ENCODE assay signal across 26 cellular contexts in the genomic region with DNA sequence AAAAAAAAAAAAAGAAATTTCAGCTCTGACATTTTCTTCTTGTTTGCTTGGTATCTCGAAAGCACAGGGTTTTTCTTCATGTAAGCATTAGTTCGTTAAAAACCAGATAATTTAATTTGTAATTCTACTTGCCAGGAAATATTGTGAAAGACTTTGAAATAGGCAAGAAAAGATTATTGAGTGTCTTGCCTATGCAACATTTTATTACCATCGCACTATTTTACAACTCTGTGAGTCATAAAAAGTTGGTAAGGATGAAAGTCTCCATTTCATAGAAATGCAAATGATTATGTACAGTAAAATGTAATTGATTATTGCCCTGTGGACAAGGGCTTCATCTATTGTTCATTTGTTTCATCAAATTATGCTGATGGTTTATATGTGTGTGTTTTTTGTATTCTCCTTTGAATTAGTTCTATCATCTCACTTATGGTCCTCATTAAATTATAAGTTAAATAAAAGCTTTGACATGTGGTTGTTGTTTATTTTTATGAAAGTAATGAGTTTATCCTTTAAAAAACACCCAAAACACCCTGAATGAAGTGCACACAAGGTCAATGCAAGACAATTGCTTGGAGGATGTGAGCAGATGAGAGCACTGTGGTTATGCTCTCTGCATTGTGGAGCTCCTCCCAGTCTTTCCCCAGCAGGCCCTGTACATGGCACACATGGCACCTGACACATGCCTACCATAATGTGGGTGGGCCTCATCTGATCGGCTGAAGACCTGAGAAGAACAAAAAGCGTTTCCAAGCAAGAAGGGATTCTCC.
DNase-seq lines count a peak whose midpoint lies in the region; ATAC-seq, FAIRE-seq and TF ChIP-seq lines count a peak whose summit lies in the region.
"Had no signal": no experiment of that assay in that cellular context is flagged by ENCODE, and none has a peak within 500 bp of the region (broad histone marks: within the 10 kb centered on the region; RNA-seq: fewer than 3 reads in every experiment).

No MANE protein-coding gene starts in this region.

- H3K4me2 ChIP-seq in astrocyte (ENCODE audit: low read length) = no peak overlapping the region
- H3K4me2 ChIP-seq in MM.1S (ENCODE audit: low read depth, low read length) = no peak overlapping the region

- H3K79me2 ChIP-seq in astrocyte (ENCODE audit: insufficient read depth, low read length) (no peaks in the 10 kb centered on the region), MM.1S (ENCODE audit: low read length) (no peaks in the 10 kb centered on the region)

- no peak overlapping the region for H3K9ac ChIP-seq in astrocyte (ENCODE audit: low read length)
- H3K9ac ChIP-seq in MM.1S (ENCODE audit: low read length) = no peak overlapping the region

- no peaks in the 10 kb centered on the region for H3K36me3 ChIP-seq in astrocyte (ENCODE audit: insufficient read depth, low read length)
- H3K36me3 ChIP-seq in MM.1S (replicated peaks; ENCODE audit: insufficient read depth, low read length) = no peaks in the 10 kb centered on the region

- peaks cover 5% of the 10 kb centered on the region for H3K27me3 Mint-ChIP-seq in astrocyte (ENCODE audit: low read depth, unreplicated experiment)

- H3K9me3 ChIP-seq in astrocyte (ENCODE audit: insufficient read depth, low read depth, low read length) (peaks cover 6% of the 10 kb centered on the region), MM.1S (replicated peaks; ENCODE audit: insufficient read depth, low read length) (no peaks in the 10 kb centered on the region)

- TF ChIP-seq CTCF in AG09309 (IDR thresholded peaks at IDR 0.05; ENCODE audit: control insufficient read depth, insufficient read depth, low read depth, low read length, missing control alignments) (no peak), astrocyte (IDR thresholded peaks at IDR 0.05; ENCODE audit: insufficient read depth, low read depth, low read length) (no peak), fibroblast of villous mesenchyme (IDR thresholded peaks at IDR 0.05; ENCODE audit: insufficient read depth, low read depth, low read length) (no peak), MM.1S (IDR thresholded peaks at IDR 0.05; ENCODE audit: low read length) (no peak)

- no peaks in the 10 kb centered on the region for H3K9me2 ChIP-seq in MM.1S (replicated peaks; ENCODE audit: insufficient read depth, low read length)

- no peaks in the 10 kb centered on the region for H3F3A ChIP-seq in MM.1S (ENCODE audit: insufficient read depth, low read length)

- FAIRE-seq in astrocyte (lab: Jason Lieb, UNC) = peak; percentile 34

- H3K4me1 Mint-ChIP-seq in astrocyte (ENCODE audit: low read depth, unreplicated experiment) = no peaks in the 10 kb centered on the region
- H3K4me1 Mint-ChIP-seq: CD4-positive, alpha-beta memory T cell had no signal

- H4K20me1 ChIP-seq in astrocyte (ENCODE audit: insufficient read depth, low read length) = no peaks in the 10 kb centered on the region
- H4K20me1 ChIP-seq in MM.1S (ENCODE audit: insufficient read depth, low read length) = no peaks in the 10 kb centered on the region

- H3K4me3 ChIP-seq in AG09309 (ENCODE audit: control insufficient read depth, low read depth, low read length) (no peak overlapping the region), astrocyte (ENCODE audit: insufficient read depth, low read depth, low read length) (no peak overlapping the region), fibroblast of villous mesenchyme (ENCODE audit: low read depth, low read length) (no peak overlapping the region), MM.1S (ENCODE audit: low read length) (no peak overlapping the region)

- no peak overlapping the region for H3K4me3 Mint-ChIP-seq in astrocyte (ENCODE audit: unreplicated experiment)
- H3K4me3 Mint-ChIP-seq: CD4-positive, alpha-beta memory T cell had no signal

- H3K36me3 Mint-ChIP-seq in astrocyte (ENCODE audit: low read depth, unreplicated experiment) = no peaks in the 10 kb centered on the region
- H3K36me3 Mint-ChIP-seq: CD4-positive, alpha-beta memory T cell had no signal

- peaks cover 17% of the 10 kb centered on the region for H3K9me3 Mint-ChIP-seq in astrocyte (ENCODE audit: unreplicated experiment)

- H3K27me3 ChIP-seq in astrocyte (ENCODE audit: insufficient read depth, low read length) = no peaks in the 10 kb centered on the region
- H3K27me3 ChIP-seq in MM.1S (replicated peaks; ENCODE audit: insufficient read depth, low read length) = no peaks in the 10 kb centered on the region

- no peak overlapping the region for H3K27ac ChIP-seq in astrocyte (ENCODE audit: low read depth, low read length)
- H3K27ac ChIP-seq in MM.1S (ENCODE audit: low read length) = no peak overlapping the region

- no peak for ATAC-seq in GM19397 (IDR thresholded peaks at IDR 0.05; ENCODE audit: unreplicated experiment)
- ATAC-seq: HCT116, PC-3, SK-N-SH treated with all-trans-retinoic acid at 6 μM for 48 hours had no signal

- H2AFZ ChIP-seq in astrocyte (ENCODE audit: low read depth, low read length) (no peak overlapping the region), MM.1S (ENCODE audit: low read length) (no peak overlapping the region)

- H3K4me1 ChIP-seq in astrocyte (ENCODE audit: insufficient read depth, low read length) = no peaks in the 10 kb centered on the region
- no peaks in the 10 kb centered on the region for H3K4me1 ChIP-seq in MM.1S (ENCODE audit: low read length)

- H3K27ac Mint-ChIP-seq in astrocyte (ENCODE audit: unreplicated experiment) = no peak overlapping the region
- H3K27ac Mint-ChIP-seq: CD4-positive, alpha-beta memory T cell had no signal

- DNase-seq in AG09309 (ENCODE audit: low read depth) (peak; percentile 35), GM04503 (ENCODE audit: low read depth) (peak; percentile 48), astrocyte (ENCODE audit: low read depth) (no peak), fibroblast of villous mesenchyme (ENCODE audit: low read depth) (peak; percentile 51), MM.1S (no peak), hippocampal formation (lab: John Stamatoyannopoulos, UW) (no peak)
- no peak for DNase-seq in stimulated activated CD4-positive, alpha-beta T cell treated with anti-CD3 and anti-CD28 coated beads, Interleukin-1b, Interleukin-23, amount 100 ng/mL, for 48 hours
- DNase-seq: 8988T; ACHN; C1 segment of cervical spinal cord; CD4-positive, alpha-beta memory T cell; COR-L47; DMS53; GDM1; IMR-90; KG1; NCI-H1092; NCI-H1436 treated with DMSO at 0.1 percent for 48 hours; NCI-H187 treated with DMSO at 0.1 percent for 48 hours; NCI-H2171 treated with DMSO at 0.1 percent for 48 hours; NCI-H524 treated with DMSO at 0.1 percent for 48 hours; NCI-H774; PC-3 had no signal

Comparison
In these comparisons a context has a peak if more than half of its experiments do, and no peak if none do; other contexts are left out.
1. DNase-seq: peak in AG09309 (single experiment), GM04503 (single experiment) and fibroblast of villous mesenchyme (single experiment); none in astrocyte (single experiment), stimulated activated CD4-positive, alpha-beta T cell treated with anti-CD3 and anti-CD28 coated beads, Interleukin-1b, Interleukin-23, amount 100 ng/mL, for 48 hours (single experiment), MM.1S (single experiment) and hippocampal formation (0 of 2).